8 cellular contexts compared by ENCODE assay signal in the genomic region with DNA sequence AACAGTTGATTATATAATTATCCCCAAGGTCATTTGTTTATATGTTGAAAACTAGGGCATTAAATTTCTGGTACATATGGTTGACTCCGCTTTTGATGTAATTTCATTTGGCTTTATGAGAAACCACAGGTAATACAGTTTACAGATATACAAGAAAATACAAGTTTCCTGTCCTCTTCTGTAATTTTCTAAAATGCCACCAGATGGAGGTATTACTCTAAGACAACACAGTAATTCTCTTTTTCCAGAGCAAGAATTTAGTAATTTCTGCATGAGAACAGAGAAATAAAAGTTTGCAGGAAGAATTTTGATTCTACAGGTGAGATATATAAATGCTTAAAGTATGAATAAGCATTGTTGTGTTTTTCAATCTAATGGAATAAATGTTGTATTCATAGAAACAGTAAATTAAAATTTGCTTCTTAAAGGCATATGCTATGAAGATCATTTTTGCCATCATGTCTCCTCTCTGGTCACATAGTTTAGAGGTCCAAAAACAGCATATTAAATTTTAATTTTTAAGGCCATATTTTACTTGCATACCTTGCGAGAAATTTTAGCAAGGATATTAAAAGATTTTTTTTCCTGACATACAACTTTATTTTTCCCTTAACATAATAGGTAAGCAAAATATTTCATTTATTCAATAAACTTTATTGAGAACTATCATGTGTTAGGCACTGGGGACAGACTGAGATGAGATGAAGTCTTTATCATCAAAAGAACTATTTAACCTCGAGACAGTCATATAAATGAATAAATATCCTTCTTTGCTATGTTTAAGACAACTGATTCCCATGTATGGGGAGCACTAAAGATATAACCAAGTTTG. TPM values are rescaled to one million over a fixed set of nuclear protein-coding genes. Genes with fewer than 3 reads are reported as not detected.
A peak's percentile ranks its signal among the peaks of the same experiment; 100 is the strongest.
DNase-seq lines count a peak whose midpoint lies in the region; ATAC-seq, FAIRE-seq and TF ChIP-seq lines count a peak whose summit lies in the region.

No MANE protein-coding gene starts in this region.

- H3K4me1 Mint-ChIP-seq in activated naive CD8-positive, alpha-beta T cell treated with anti-CD3 and anti-CD28 coated beads for 36 hours: peaks cover 37% of the 10 kb centered on the region
- peaks cover 12% of the 10 kb centered on the region for H3K4me1 Mint-ChIP-seq in type B pancreatic cell (ENCODE audit: unreplicated experiment)

- H3K9ac ChIP-seq in MM.1S (ENCODE audit: low read length): no peak overlapping the region

- H3K27me3 Mint-ChIP-seq in activated naive CD8-positive, alpha-beta T cell treated with anti-CD3 and anti-CD28 coated beads for 36 hours: no peaks in the 10 kb centered on the region
- no peaks in the 10 kb centered on the region for H3K27me3 Mint-ChIP-seq in type B pancreatic cell

- no peaks in the 10 kb centered on the region for H3K9me3 ChIP-seq in MM.1S (replicated peaks; ENCODE audit: insufficient read depth, low read length)

- H3K36me3 Mint-ChIP-seq in activated naive CD8-positive, alpha-beta T cell treated with anti-CD3 and anti-CD28 coated beads for 36 hours: peaks cover 18% of the 10 kb centered on the region
- peaks cover 12% of the 10 kb centered on the region for H3K36me3 Mint-ChIP-seq in type B pancreatic cell

- H3K9me3 Mint-ChIP-seq in activated naive CD8-positive, alpha-beta T cell treated with anti-CD3 and anti-CD28 coated beads for 36 hours: no peaks in the 10 kb centered on the region
- no peaks in the 10 kb centered on the region for H3K9me3 Mint-ChIP-seq in type B pancreatic cell

- no peak overlapping the region for H3K4me3 ChIP-seq in MM.1S (ENCODE audit: low read length)

- H3K4me3 Mint-ChIP-seq in activated naive CD8-positive, alpha-beta T cell treated with anti-CD3 and anti-CD28 coated beads for 36 hours: no peak overlapping the region
- H3K4me3 Mint-ChIP-seq in type B pancreatic cell: no peak overlapping the region

- ATAC-seq in GM19043 (IDR thresholded peaks at IDR 0.05; ENCODE audit: low read depth, unreplicated experiment): peak; percentile 51

- peaks cover 21% of the 10 kb centered on the region; the same call in 1 of the 2 replicates for H4K20me1 ChIP-seq in MM.1S (ENCODE audit: insufficient read depth, low read length)

- peaks cover 64% of the 10 kb centered on the region for H3K79me2 ChIP-seq in MM.1S (ENCODE audit: low read length)

- H3F3A ChIP-seq in MM.1S (ENCODE audit: insufficient read depth, low read length): no peaks in the 10 kb centered on the region

- DNase-seq in D721Med (ENCODE audit: insufficient read length, low spot score) (no peak), MM.1S (peak; percentile 57), inferior parietal cortex (ENCODE audit: extremely low spot score) (peak; percentile 81), type B pancreatic cell (ENCODE audit: extremely low spot score, unreplicated experiment) (no peak), posterior vena cava (ENCODE audit: low spot score) (no peak)
- DNase-seq in activated naive CD8-positive, alpha-beta T cell treated with anti-CD3 and anti-CD28 coated beads for 36 hours: no peak
- DNase-seq in stimulated activated CD4-positive, alpha-beta T cell treated with anti-CD3 and anti-CD28 coated beads, Interleukin-15, amount 100 ng/mL, for 24 hours: no peak

- no peaks in the 10 kb centered on the region for H3K9me2 ChIP-seq in MM.1S (replicated peaks; ENCODE audit: insufficient read depth, low read length)

- H3K27ac ChIP-seq in MM.1S (ENCODE audit: low read length): no peak overlapping the region

- H3K4me1 ChIP-seq in MM.1S (ENCODE audit: low read length): no peaks in the 10 kb centered on the region

- TF ChIP-seq CTCF in D721Med (IDR thresholded peaks at IDR 0.05; ENCODE audit: insufficient read depth, missing control alignments) (peak; percentile 66), MM.1S (IDR thresholded peaks at IDR 0.05; ENCODE audit: low read length) (peak; percentile 71), type B pancreatic cell (conservative IDR thresholded peaks at IDR 0.05) (peak; percentile 92)

- intact Hi-C loops in posterior vena cava (cut with DNase I): loop anchor here (5.0 kb wide), 1 partner anchor 126 kb away; no protein-coding TSS in a partner anchor

- H3K27me3 ChIP-seq in MM.1S (replicated peaks; ENCODE audit: insufficient read depth, low read length): no peaks in the 10 kb centered on the region

- H3K4me2 ChIP-seq in MM.1S (ENCODE audit: low read depth, low read length): no peak overlapping the region

- H3K36me3 ChIP-seq in MM.1S (replicated peaks; ENCODE audit: insufficient read depth, low read length): peaks cover 22% of the 10 kb centered on the region

- H2AFZ ChIP-seq in MM.1S (ENCODE audit: low read length): no peak overlapping the region

- H3K27ac Mint-ChIP-seq in activated naive CD8-positive, alpha-beta T cell treated with anti-CD3 and anti-CD28 coated beads for 36 hours: peak overlapping the region; percentile 6
- H3K27ac Mint-ChIP-seq in type B pancreatic cell: peak overlapping the region; percentile 48

- peak; percentile 81 for FAIRE-seq in D721Med (lab: Jason Lieb, UNC)

RNA-seq across cellular contexts. Expression of a gene that starts 22.7 kb away (rescaled TPM):
- 10 to 100 TPM; 58.0 to 58.5 TPM for total RNA-seq in activated naive CD8-positive, alpha-beta T cell treated with anti-CD3 and anti-CD28 coated beads for 36 hours
- total RNA-seq in type B pancreatic cell (ENCODE audit: low replicate concordance) (51.7 and 56.2 TPM in 2 replicates), posterior vena cava (10 to 100 TPM; 32.3 to 39.9 TPM)

Comparison
In these comparisons a context has a peak if more than half of its experiments do, and no peak if none do; other contexts are left out.
1. DNase-seq: peak in MM.1S (single experiment) and inferior parietal cortex (single experiment); none in D721Med (single experiment), activated naive CD8-positive, alpha-beta T cell treated with anti-CD3 and anti-CD28 coated beads for 36 hours (single experiment), type B pancreatic cell (single experiment), posterior vena cava (single experiment) and stimulated activated CD4-positive, alpha-beta T cell treated with anti-CD3 and anti-CD28 coated beads, Interleukin-15, amount 100 ng/mL, for 24 hours (single experiment).
2. Peak in every context shown above with its lines, with median percentiles within 50 percentile points of each other: CTCF ChIP-seq.